ENCODE assay signal across 4 cellular contexts in the genomic region with DNA sequence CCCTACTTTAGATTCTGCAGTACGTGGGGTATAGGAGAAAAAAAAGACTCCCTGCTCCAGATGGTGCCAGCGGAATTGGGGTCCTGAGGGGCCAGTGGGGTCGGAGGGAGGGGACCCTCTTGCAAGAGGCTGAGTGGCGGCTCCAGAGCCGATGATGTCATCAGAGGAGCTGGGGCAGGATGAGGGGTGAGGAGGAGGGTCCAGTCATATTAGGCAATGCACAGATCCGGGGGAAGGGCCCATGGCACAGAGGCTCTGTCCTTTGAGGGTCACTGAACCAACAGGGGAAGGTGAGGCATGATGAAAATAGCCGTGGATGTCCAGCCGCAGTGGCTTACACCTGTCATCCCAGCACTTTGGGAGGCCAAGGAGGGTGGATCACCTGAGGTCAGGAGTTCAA. TPM values are rescaled to one million over a fixed set of nuclear protein-coding genes. Genes with fewer than 3 reads are reported as not detected.
"Had no signal": no experiment of that assay in that cellular context is flagged by ENCODE, and none has a peak within 500 bp of the region (broad histone marks: within the 10 kb centered on the region; RNA-seq: fewer than 3 reads in every experiment).

No MANE protein-coding gene starts in this region.

RNA-seq across cellular contexts. Expression of gene CCDC201, which starts 19.4 kb away (rescaled TPM):
- total RNA-seq: LHCN-M2, M059J, MCF 10A, NCI-H460 had no signal

RNA-seq across cellular contexts. Expression of gene IGFBP1, which starts 34.8 kb away (rescaled TPM):
- total RNA-seq: MCF 10A had no signal
